11 cellular contexts compared by ENCODE assay signal in genomic region chr5:95027151-95027721, GRCh38.
A peak's percentile ranks its signal among the peaks of the same experiment; 100 is the strongest.
DNase-seq lines count a peak whose midpoint lies in the region; ATAC-seq and TF ChIP-seq lines count a peak whose summit lies in the region.
"Had no signal": no experiment of that assay in that cellular context is flagged by ENCODE, and none has a peak within 500 bp of the region (broad histone marks: within the 10 kb centered on the region; RNA-seq: fewer than 3 reads in every experiment).

No MANE protein-coding gene starts in this region.

- ATAC-seq in HG02870 (IDR thresholded peaks at IDR 0.05; ENCODE audit: unreplicated experiment): peak; percentile 25

- no peak for TF ChIP-seq CTCF in retinal pigment epithelial cell (conservative IDR thresholded peaks at IDR 0.05; ENCODE audit: low read depth, low read length)

- H3K4me3 ChIP-seq in retinal pigment epithelial cell (ENCODE audit: low read length): no peak overlapping the region
- H3K4me3 ChIP-seq: spleen had no signal

- DNase-seq in SIG-M5 treated with dmso at 0.1 percent for 504 hours (lab: John Stamatoyannopoulos, UW; ENCODE audit: unreplicated experiment) (peak; percentile 65), SIG-M5 (lab: John Stamatoyannopoulos, UW) (no peak), SKM-1 (lab: John Stamatoyannopoulos, UW; ENCODE audit: unreplicated experiment) (peak; percentile 71), retinal pigment epithelial cell (ENCODE audit: low read depth) (peak; percentile 81), NCI-H510A treated with DMSO at 0.1 percent for 48 hours (lab: John Stamatoyannopoulos, UW) (no peak), 8988T (no peak), NCI-H345 treated with DMSO at 0.1 percent for 48 hours (lab: John Stamatoyannopoulos, UW; ENCODE audit: unreplicated experiment) (no peak)
- DNase-seq: activated naive CD4-positive, alpha-beta T cell treated with anti-CD3 and anti-CD28 coated beads, Interleukin-2, amount 10 ng/mL, durations not matched to agents 7 days and 5 days; spleen; T-helper 9 cell had no signal

Comparison
In these comparisons a context has a peak if more than half of its experiments do, and no peak if none do; other contexts are left out.
1. DNase-seq: peak in SIG-M5 treated with dmso at 0.1 percent for 504 hours (single experiment), SKM-1 (single experiment) and retinal pigment epithelial cell (single experiment); none in SIG-M5 (single experiment), NCI-H510A treated with DMSO at 0.1 percent for 48 hours (single experiment), 8988T (single experiment) and NCI-H345 treated with DMSO at 0.1 percent for 48 hours (single experiment).